ENCODE assay signal across 8 cellular contexts in genomic region chr2:238139141-238139840, GRCh38. TPM values are rescaled to one million over a fixed set of nuclear protein-coding genes. Genes with fewer than 3 reads are reported as not detected.
A peak's percentile ranks its signal among the peaks of the same experiment; 100 is the strongest.
DNase-seq lines count a peak whose midpoint lies in the region; ATAC-seq and TF ChIP-seq lines count a peak whose summit lies in the region.

No MANE protein-coding gene starts in this region.

- no peak for TF ChIP-seq POLR2A in erythroblast (IDR thresholded peaks at IDR 0.05; ENCODE audit: low read length)

- CTCF ChIA-PET in GM10248 (lab: Yijun Ruan, JAX): interaction anchor here (0.6 to 2.9 kb wide), 19 partner anchors 8 to 266 kb away, joined by 3 to 9 read pairs (median 4); no protein-coding TSS in a partner anchor
- CTCF ChIA-PET in RWPE1 (lab: Yijun Ruan, JAX): interaction anchor here (0.6 to 1.0 kb wide), 2 partner anchors 11 to 216 kb away, joined by 3 to 6 read pairs; no protein-coding TSS in a partner anchor

- POLR2A ChIA-PET in GM10248 (lab: Yijun Ruan, JAX): no interaction called here
- POLR2A ChIA-PET in RWPE1 (lab: Yijun Ruan, JAX; ENCODE audit: low non-redundant PET): no interaction called here

- DNase-seq in GM10248 (ENCODE audit: extremely low spot score): peak; percentile 75
- DNase-seq in RWPE1 (ENCODE audit: low spot score): no peak
- peak; percentile 51 to 70 for DNase-seq in erythroblast (lab: John Stamatoyannopoulos, UW)
- DNase-seq in skeletal muscle cell (ENCODE audit: low read depth): no peak
- no peak for DNase-seq in H4 (ENCODE audit: low spot score)
- no peak for DNase-seq in NOMO-1 (lab: John Stamatoyannopoulos, UW; ENCODE audit: unreplicated experiment in 2 of 2)

- TF ChIP-seq CTCF in GM10248 (IDR thresholded peaks at IDR 0.05; ENCODE audit: control extremely low read depth, extremely low read depth, low read depth, missing control alignments) (peak; percentile 86), RWPE1 (conservative IDR thresholded peaks at IDR 0.05; ENCODE audit: low read depth) (peak; percentile 58)

- H3K27ac ChIP-seq in RWPE1: no peak overlapping the region

- ATAC-seq in HG02884 (IDR thresholded peaks at IDR 0.05; ENCODE audit: unreplicated experiment) (no peak), HG03025 (IDR thresholded peaks at IDR 0.05; ENCODE audit: low FRiP score, unreplicated experiment) (no peak)

- H3K4me3 ChIP-seq in skeletal muscle cell (ENCODE audit: low read depth, low read length): peak overlapping the region; percentile 9

RNA-seq across cellular contexts. Expression of gene KLHL30, which starts 0.8 kb away (rescaled TPM):
- total RNA-seq in H4 (2014; rRNA removed; shearing (Covaris generic)): not detected in 2 replicates

RNA-seq across cellular contexts. Expression of gene ERFE, which starts 19.5 kb away (rescaled TPM):
- 4.3 and 6.2 TPM in 2 replicates for total RNA-seq in H4 (2014; rRNA removed; shearing (Covaris generic))

RNA-seq across cellular contexts. Expression of gene ESPNL, which starts 39.2 kb away (rescaled TPM):
- total RNA-seq in H4 (2014; rRNA removed; shearing (Covaris generic)): not detected in 2 replicates

Comparison
In these comparisons a context has a peak if more than half of its experiments do, and no peak if none do; other contexts are left out.
1. DNase-seq: peak in GM10248 (single experiment) and erythroblast (2 of 2); none in RWPE1 (single experiment), skeletal muscle cell (single experiment), H4 (single experiment) and NOMO-1 (0 of 2).